9 cellular contexts compared by ENCODE assay signal in genomic region chr15:33242669-33243191, GRCh38. TPM values are rescaled to one million over a fixed set of nuclear protein-coding genes. Genes with fewer than 3 reads are reported as not detected.
DNase-seq lines count a peak whose midpoint lies in the region; ATAC-seq and TF ChIP-seq lines count a peak whose summit lies in the region.
"Had no signal": no experiment of that assay in that cellular context is flagged by ENCODE, and none has a peak within 500 bp of the region (broad histone marks: within the 10 kb centered on the region; RNA-seq: fewer than 3 reads in every experiment).

No MANE protein-coding gene starts in this region.

- in situ Hi-C loops in SK-MEL-5 (cut with HindIII; ENCODE audit: low pct_unique_long_range_greater_than_20kb, low sequenced_read_pairs) = no loop called here

- peak; percentile 27 for DNase-seq in A172 (ENCODE audit: low spot score)
- DNase-seq in SK-MEL-5 (ENCODE audit: low read depth, low spot score) = peak; percentile 65
- peak; percentile 9 for DNase-seq in globus pallidus (ENCODE audit: low spot score)
- DNase-seq in retina = no peak
- DNase-seq in activated CD4-positive, alpha-beta T cell treated with anti-CD3 and anti-CD28 coated beads, Interleukin-2, amount 50 U/mL, for 48 hours = no peak
- DNase-seq: NCI-H510A treated with DMSO at 0.1 percent for 48 hours had no signal

- TF ChIP-seq CTCF in GM12875 (IDR thresholded peaks at IDR 0.05; ENCODE audit: borderline replicate concordance, insufficient read depth, low read depth, low read length) = peak; percentile 48; the same call in 1 of the 2 replicates

- H3K4me3 ChIP-seq in GM12875 (ENCODE audit: low read depth, low read length) = no peak overlapping the region

- no peak for ATAC-seq in activated CD4-positive, CD25-positive, alpha-beta regulatory T cell treated with anti-CD3 and anti-CD28 coated beads, Interleukin-2, amount 50 U/mL, for 24 hours
- no peak for ATAC-seq in GM21528 (IDR thresholded peaks at IDR 0.05; ENCODE audit: low FRiP score, unreplicated experiment)

RNA-seq across cellular contexts. Expression of gene FMN1, which starts 48.2 kb away (rescaled TPM):
- total RNA-seq in A172 (2014; rRNA removed; shearing (Covaris generic)) = 0.36 and 0.95 TPM in 2 replicates
- 87.0 and 96.0 TPM in 2 replicates for total RNA-seq in SK-MEL-5 (2014; rRNA removed; shearing (Covaris generic))
- 42.4 and 63.2 TPM in 2 replicates for polyA plus RNA-seq in SK-MEL-5 (2015; cell fraction: cytosol; rRNA removed)
- polyA plus RNA-seq in SK-MEL-5 (2015; cell fraction: nucleus; rRNA removed) = 44.5 and 58.3 TPM in 2 replicates

Comparison
In these comparisons a context has a peak if more than half of its experiments do, and no peak if none do; other contexts are left out.
1. DNase-seq: peak in A172 (single experiment), SK-MEL-5 (single experiment) and globus pallidus (single experiment); none in retina (single experiment) and activated CD4-positive, alpha-beta T cell treated with anti-CD3 and anti-CD28 coated beads, Interleukin-2, amount 50 U/mL, for 48 hours (0 of 2).
2. RNA of gene FMN1, which starts 48.2 kb away (total RNA-seq): 87.0 to 96.0 TPM in SK-MEL-5; 0.36 to 0.95 TPM in A172; every median in the first group is over 10 times any median in the second.